In the genomic region with DNA sequence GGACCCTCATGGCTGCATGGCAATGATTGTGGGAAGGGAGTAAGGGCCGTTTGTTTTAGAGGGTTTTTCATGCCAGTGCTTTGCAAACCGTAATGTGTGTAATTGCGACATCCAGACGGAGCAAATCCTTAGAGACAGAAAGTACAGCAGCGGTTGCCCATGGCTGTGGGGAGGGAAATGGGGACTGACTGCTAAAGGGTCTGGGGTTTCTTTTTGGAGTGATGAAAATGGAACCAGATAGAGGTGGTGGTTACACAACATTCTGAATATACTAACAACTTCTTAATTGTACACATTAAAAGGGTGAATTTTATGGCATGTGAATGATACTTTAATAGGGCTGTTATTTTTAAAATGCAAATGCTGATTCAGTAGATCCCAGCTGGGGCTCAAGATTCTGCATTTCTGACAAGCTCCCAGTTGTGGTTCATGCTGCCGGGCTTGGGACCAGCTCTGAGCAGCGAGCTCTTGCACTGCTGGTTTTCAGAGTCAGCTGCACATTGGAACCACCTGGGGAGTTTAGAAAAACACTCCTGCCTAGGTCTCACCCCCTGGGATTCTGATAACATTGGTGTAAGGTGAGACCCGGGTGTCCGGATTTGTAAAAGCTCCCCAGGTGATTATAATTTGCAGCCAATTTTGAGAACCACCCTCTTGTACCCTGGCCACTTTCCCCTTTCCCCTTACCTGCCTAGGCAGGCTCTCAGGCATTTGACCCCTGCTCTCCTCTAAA, we compare ENCODE assay signal across 8 cellular contexts. TPM values are rescaled to one million over a fixed set of nuclear protein-coding genes. Genes with fewer than 3 reads are reported as not detected.
DNase-seq lines count a peak whose midpoint lies in the region; ATAC-seq and TF ChIP-seq lines count a peak whose summit lies in the region.

No MANE protein-coding gene starts in this region.

- TF ChIP-seq CTCF in BE2C (IDR thresholded peaks at IDR 0.05; ENCODE audit: low read depth, low read length) (no peak), glutamatergic neuron (IDR thresholded peaks at IDR 0.05; ENCODE audit: partially characterized antibody, unreplicated experiment) (no peak)

- H3K27me3 ChIP-seq in BE2C (no peaks in the 10 kb centered on the region), skeletal muscle tissue (ENCODE audit: control insufficient read depth in 3 of 3, insufficient read depth in 3 of 3, low read length in 3 of 3) (peaks cover 0 to 8% (median 0%) of the 10 kb centered on the region in 3 donors)

- peaks cover 3 to 4% of the 10 kb centered on the region in 2 donors for H3K36me3 Mint-ChIP-seq in activated T-cell treated with anti-CD3 and anti-CD28 coated beads, Interleukin-2, amount 50 U/mL, for 72 hours (ENCODE audit: insufficient read depth in 2 of 2)
- H3K36me3 Mint-ChIP-seq in glutamatergic neuron (ENCODE audit: unreplicated experiment): no peaks in the 10 kb centered on the region

- H3K9me3 Mint-ChIP-seq in activated T-cell treated with anti-CD3 and anti-CD28 coated beads, Interleukin-2, amount 50 U/mL, for 72 hours: no peaks in the 10 kb centered on the region
- no peaks in the 10 kb centered on the region for H3K9me3 Mint-ChIP-seq in glutamatergic neuron (ENCODE audit: unreplicated experiment)

- H3K9me3 ChIP-seq in BE2C (no peaks in the 10 kb centered on the region), skeletal muscle tissue (ENCODE audit: control insufficient read depth in 3 of 3, low read length in 3 of 3) (no peaks in the 10 kb centered on the region)

- H3K27ac Mint-ChIP-seq in activated T-cell treated with anti-CD3 and anti-CD28 coated beads, Interleukin-2, amount 50 U/mL, for 72 hours: no peak overlapping the region
- peak overlapping the region; percentile 93 for H3K27ac Mint-ChIP-seq in glutamatergic neuron (ENCODE audit: unreplicated experiment)

- peak overlapping the region; percentile 67 to 76 (median 72) for H3K9ac ChIP-seq in skeletal muscle tissue (ENCODE audit: low read depth in 1 of 3, low read length in 3 of 3)

- H3K4me1 Mint-ChIP-seq in activated T-cell treated with anti-CD3 and anti-CD28 coated beads, Interleukin-2, amount 50 U/mL, for 72 hours (ENCODE audit: low read depth): peaks cover 57% of the 10 kb centered on the region
- peaks cover 14% of the 10 kb centered on the region for H3K4me1 Mint-ChIP-seq in glutamatergic neuron (ENCODE audit: low read depth, unreplicated experiment)

- H3K27me3 Mint-ChIP-seq in activated T-cell treated with anti-CD3 and anti-CD28 coated beads, Interleukin-2, amount 50 U/mL, for 72 hours (ENCODE audit: low read depth): peaks cover 35% of the 10 kb centered on the region
- peaks cover 13% of the 10 kb centered on the region for H3K27me3 Mint-ChIP-seq in glutamatergic neuron (ENCODE audit: unreplicated experiment)

- H3K36me3 ChIP-seq in BE2C: no peaks in the 10 kb centered on the region
- no peaks in the 10 kb centered on the region for H3K36me3 ChIP-seq in skeletal muscle tissue (ENCODE audit: control insufficient read depth in 3 of 3, insufficient read depth in 3 of 3, low read length in 3 of 3)

- H3K4me1 ChIP-seq in BE2C (no peaks in the 10 kb centered on the region; the same call in 1 of the 2 replicates), skeletal muscle tissue (ENCODE audit: control insufficient read depth in 3 of 3, insufficient read depth in 3 of 3, low read length in 3 of 3) (peaks cover 28 to 45% (median 40%) of the 10 kb centered on the region in 3 donors)

- H3K4me3 Mint-ChIP-seq in activated T-cell treated with anti-CD3 and anti-CD28 coated beads, Interleukin-2, amount 50 U/mL, for 72 hours: peak overlapping the region; percentile 87 to 91
- H3K4me3 Mint-ChIP-seq in glutamatergic neuron (ENCODE audit: unreplicated experiment): peak overlapping the region; percentile 77

- no peak for ATAC-seq in activated T-cell treated with anti-CD3 and anti-CD28 coated beads, Interleukin-2, amount 50 U/mL, for 72 hours (replicated peaks in 1 of 2)
- no peak for ATAC-seq in HG02973 (IDR thresholded peaks at IDR 0.05; ENCODE audit: unreplicated experiment)

- peak overlapping the region; percentile 86 for H3K27ac ChIP-seq in skeletal muscle tissue (ENCODE audit: low read depth, low read length)

- DNase-seq in BE2C (no peak), M059J (ENCODE audit: low read depth) (peak; percentile 43), glutamatergic neuron (no peak), NCI-H1092 treated with DMSO at 0.1 percent for 48 hours (lab: John Stamatoyannopoulos, UW) (no peak)
- DNase-seq in activated T-cell treated with anti-CD3 and anti-CD28 coated beads, Interleukin-2, amount 50 U/mL, for 72 hours: no peak
- no peak for DNase-seq in effector CD8-positive, alpha-beta T cell (lab: John Stamatoyannopoulos, UW)

- peak overlapping the region; percentile 70 for H3K4me3 ChIP-seq in BE2C (ENCODE audit: low read depth, low read length)
- H3K4me3 ChIP-seq in skeletal muscle tissue (ENCODE audit: low read length in 3 of 3): peak overlapping the region; percentile 60 to 69 (median 65)

RNA-seq across cellular contexts. Expression of a gene that starts 47.7 kb away (rescaled TPM):
- 77.3 TPM for polyA plus RNA-seq in BE2C (2012; ENCODE audit: insufficient read depth, insufficient read length, low read depth)
- total RNA-seq in M059J (2014; rRNA removed; shearing (Covaris generic)): 159 and 164 TPM in 2 replicates
- 10 to 100 TPM; 85.2 to 88.2 TPM for total RNA-seq in activated T-cell treated with anti-CD3 and anti-CD28 coated beads, Interleukin-2, amount 50 U/mL, for 72 hours
- total RNA-seq in glutamatergic neuron (ENCODE audit: unreplicated experiment) (31.8 TPM), skeletal muscle tissue (23.0 TPM)
